Comparison of ENCODE assay signal across 1 cellular context in genomic region chr12:52032797-52033505, GRCh38.
TF ChIP-seq lines count a peak whose summit lies in the region.

No MANE protein-coding gene starts in this region.

TF ChIP-seq in K562, 482 proteins besides CTCF, POLR2A, EP300 and RAD21 (continued from another document and continues in another):
- TF ChIP-seq ETS1 (conservative IDR thresholded peaks at IDR 0.05; ENCODE audit: control insufficient read depth, low read depth, low read length) (0 out of 2 replicates have a peak, but pooled peaks have one; percentile 76), NR2C1 (IDR thresholded peaks at IDR 0.05) (no peak), NR2C1 (tag; IDR thresholded peaks at IDR 0.05) (no peak), ETV6 (IDR thresholded peaks at IDR 0.05; ENCODE audit: borderline replicate concordance in 1 of 2, low read depth in 2 of 2, low read length in 1 of 2) (no peak), ETV6 (CRISPR knock-in tag; IDR thresholded peaks at IDR 0.05; ENCODE audit: borderline replicate concordance) (no peak), PTBP1 (IDR thresholded peaks at IDR 0.05; ENCODE audit: low read depth, low read length) (no peak), FOSL1 (tag; conservative IDR thresholded peaks at IDR 0.05) (0 out of 2 replicates have a peak, but pooled peaks have one; percentile 24), HMGN3 (IDR thresholded peaks at IDR 0.05; ENCODE audit: borderline replicate concordance, extremely low read depth, insufficient read length, low read depth, low read length) (peak; percentile 76), GTF2E2 (tag; IDR thresholded peaks at IDR 0.05) (no peak), BACH1 (tag; IDR thresholded peaks at IDR 0.05) (no peak), SIN3B (IDR thresholded peaks at IDR 0.05; ENCODE audit: low read depth) (no peak; the same call in 1 of the 2 replicates), SMAD4 (CRISPR knock-in tag; conservative IDR thresholded peaks at IDR 0.05) (peak; percentile 77), KLF1 (tag; IDR thresholded peaks at IDR 0.05) (0 out of 2 replicates have a peak, but pooled peaks have one; percentile 16), YY1 (IDR thresholded peaks at IDR 0.05; ENCODE audit: borderline replicate concordance in 1 of 3, control insufficient read depth in 1 of 3, extremely low read depth in 1 of 3, insufficient read depth in 3 of 3, insufficient read length in 1 of 3, insufficient replicate concordance in 2 of 3, low read depth in 1 of 3, low read length in 2 of 3) (peak in 2 of 3 experiments; percentile 30 to 46), PHF20 (IDR thresholded peaks at IDR 0.05; ENCODE audit: partially characterized antibody) (peak; percentile 61), XRCC4 (IDR thresholded peaks at IDR 0.05; ENCODE audit: extremely low read depth, insufficient read depth, insufficient read length) (no peak), CHD2 (IDR thresholded peaks at IDR 0.05; ENCODE audit: low read depth, low read length) (peak; percentile 57), MBD2 (IDR thresholded peaks at IDR 0.05; ENCODE audit: borderline replicate concordance, low read depth) (peak; percentile 50; the same call in 1 of the 2 replicates), RBM17 (IDR thresholded peaks at IDR 0.05; ENCODE audit: borderline replicate concordance, low read depth, low read length) (no peak), ESRRA (IDR thresholded peaks at IDR 0.05; ENCODE audit: borderline replicate concordance, low read depth) (no peak; the same call in 1 of the 2 replicates), ATF7 (IDR thresholded peaks at IDR 0.05) (peak; percentile 98), CBFA2T3 (IDR thresholded peaks at IDR 0.05) (no peak), POLR2G (IDR thresholded peaks at IDR 0.05; ENCODE audit: low read depth, low read length) (peak; percentile 81), CCNT2 (IDR thresholded peaks at IDR 0.05; ENCODE audit: borderline replicate concordance, extremely low read depth, insufficient read length, low read depth, low read length) (peak; percentile 78), TRIM28 (IDR thresholded peaks at IDR 0.05) (no peak), HIVEP1 (CRISPR knock-in tag; IDR thresholded peaks at IDR 0.05) (peak; percentile 94), BRF1 (IDR thresholded peaks at IDR 0.05; ENCODE audit: borderline replicate concordance, extremely low read depth, insufficient read length) (no peak), L3MBTL2 (IDR thresholded peaks at IDR 0.05) (peak; percentile 70), SNRNP70 (optimal IDR thresholded peaks at IDR 0.05; ENCODE audit: low read depth, low read length) (no peak), MXD1 (CRISPR knock-in tag; IDR thresholded peaks at IDR 0.05; ENCODE audit: borderline replicate concordance, poor library complexity, severe bottlenecking) (no peak), MAZ (CRISPR knock-in tag; conservative IDR thresholded peaks at IDR 0.05 in 1 of 2, IDR thresholded peaks at IDR 0.05 in 1 of 2) (peak; percentile 82 to 83; a peak in 3 of 4 replicates), ZNF668 (CRISPR knock-in tag; IDR thresholded peaks at IDR 0.05) (no peak), TAF1 (IDR thresholded peaks at IDR 0.05; ENCODE audit: control insufficient read depth, extremely low read depth, insufficient read depth, low read length, severe bottlenecking) (peak; percentile 56), ZFP91 (CRISPR knock-in tag; IDR thresholded peaks at IDR 0.05) (no peak), ZFX (CRISPR knock-in tag; IDR thresholded peaks at IDR 0.05) (peak; percentile 93), NFYB (IDR thresholded peaks at IDR 0.05; ENCODE audit: extremely low read depth, insufficient read length) (peak; percentile 84), TGIF2 (CRISPR knock-in tag; IDR thresholded peaks at IDR 0.05) (no peak), ZNF280B (CRISPR knock-in tag; IDR thresholded peaks at IDR 0.05) (no peak), HNRNPLL (IDR thresholded peaks at IDR 0.05; ENCODE audit: low read depth, low read length, poor library complexity, severe bottlenecking) (no peak), ZNF133 (CRISPR knock-in tag; IDR thresholded peaks at IDR 0.05) (no peak), PKNOX1 (IDR thresholded peaks at IDR 0.05) (0 out of 2 replicates have a peak, but pooled peaks have one; percentile 4), MYC (IDR thresholded peaks at IDR 0.05; ENCODE audit: low read depth, low read length) (peak; percentile 19; the same call in 1 of the 2 replicates), MYC (CRISPR knock-in tag; IDR thresholded peaks at IDR 0.05; ENCODE audit: borderline replicate concordance, low read depth) (no peak), THAP7 (CRISPR knock-in tag; IDR thresholded peaks at IDR 0.05) (no peak), NEUROD1 (IDR thresholded peaks at IDR 0.05; ENCODE audit: borderline replicate concordance, low read depth, low read length, partially characterized antibody) (peak; percentile 19)
- TF ChIP-seq, protein P1, sequence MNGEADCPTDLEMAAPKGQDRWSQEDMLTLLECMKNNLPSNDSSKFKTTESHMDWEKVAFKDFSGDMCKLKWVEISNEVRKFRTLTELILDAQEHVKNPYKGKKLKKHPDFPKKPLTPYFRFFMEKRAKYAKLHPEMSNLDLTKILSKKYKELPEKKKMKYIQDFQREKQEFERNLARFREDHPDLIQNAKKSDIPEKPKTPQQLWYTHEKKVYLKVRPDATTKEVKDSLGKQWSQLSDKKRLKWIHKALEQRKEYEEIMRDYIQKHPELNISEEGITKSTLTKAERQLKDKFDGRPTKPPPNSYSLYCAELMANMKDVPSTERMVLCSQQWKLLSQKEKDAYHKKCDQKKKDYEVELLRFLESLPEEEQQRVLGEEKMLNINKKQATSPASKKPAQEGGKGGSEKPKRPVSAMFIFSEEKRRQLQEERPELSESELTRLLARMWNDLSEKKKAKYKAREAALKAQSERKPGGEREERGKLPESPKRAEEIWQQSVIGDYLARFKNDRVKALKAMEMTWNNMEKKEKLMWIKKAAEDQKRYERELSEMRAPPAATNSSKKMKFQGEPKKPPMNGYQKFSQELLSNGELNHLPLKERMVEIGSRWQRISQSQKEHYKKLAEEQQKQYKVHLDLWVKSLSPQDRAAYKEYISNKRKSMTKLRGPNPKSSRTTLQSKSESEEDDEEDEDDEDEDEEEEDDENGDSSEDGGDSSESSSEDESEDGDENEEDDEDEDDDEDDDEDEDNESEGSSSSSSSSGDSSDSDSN (IDR thresholded peaks at IDR 0.05; ENCODE audit: borderline replicate concordance in 1 of 2, low read depth in 2 of 2, low read length in 2 of 2): peak; percentile 52 to 81; a peak in 1 of 4 replicates
- TF ChIP-seq, protein P2, sequence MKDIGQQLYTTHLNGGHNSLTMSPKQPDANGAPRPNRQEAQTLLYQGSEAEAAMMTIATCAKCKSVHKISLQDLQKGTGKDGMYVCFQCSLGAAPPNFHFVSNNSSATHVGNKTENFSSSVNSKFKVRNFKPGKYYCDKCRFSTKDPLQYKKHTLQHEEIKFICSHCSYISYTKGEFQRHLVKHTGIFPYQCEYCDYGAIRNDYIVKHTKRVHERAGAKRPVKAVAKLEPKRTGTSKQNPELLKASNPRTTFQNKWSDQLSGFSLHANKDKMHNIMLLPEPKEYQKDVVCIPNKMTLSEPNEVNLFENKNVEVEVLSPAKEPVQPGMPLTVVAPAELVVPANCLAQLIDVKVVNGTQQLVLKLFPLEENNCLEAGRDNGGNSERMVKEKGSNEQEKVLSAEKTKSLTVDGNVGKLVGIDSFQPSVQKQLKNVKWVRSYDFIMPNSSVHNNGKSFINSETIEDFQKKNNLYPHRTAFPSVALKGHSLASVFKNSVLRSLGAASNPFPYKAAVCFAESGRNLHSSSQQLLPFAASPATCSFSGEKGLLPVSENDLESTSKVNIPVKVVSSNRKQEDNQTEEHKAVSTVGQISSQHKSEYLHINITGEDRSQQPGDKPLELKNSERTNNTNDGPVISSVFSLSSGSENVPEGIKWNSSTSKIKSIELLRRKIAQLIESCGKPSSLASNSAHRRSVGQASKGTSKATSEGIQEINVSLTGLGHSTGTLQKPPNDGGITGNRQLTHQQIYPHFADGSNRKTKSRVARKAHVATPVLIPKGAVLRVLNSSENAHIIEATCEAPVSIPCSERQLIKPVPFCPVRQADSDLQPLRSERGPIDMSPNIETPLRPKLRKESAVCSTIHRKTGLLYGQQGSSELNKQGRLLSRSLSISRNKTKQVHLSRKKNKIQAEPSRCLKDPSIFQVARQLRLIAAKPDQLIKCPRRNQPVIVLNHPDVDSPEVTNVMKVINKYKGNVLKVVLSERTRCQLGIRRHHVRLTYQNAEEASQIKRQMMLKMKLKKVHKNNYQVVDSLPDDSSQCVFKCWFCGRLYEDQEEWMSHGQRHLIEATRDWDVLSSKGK (CRISPR knock-in tag; IDR thresholded peaks at IDR 0.05): no peak
- TF ChIP-seq, protein P3, sequence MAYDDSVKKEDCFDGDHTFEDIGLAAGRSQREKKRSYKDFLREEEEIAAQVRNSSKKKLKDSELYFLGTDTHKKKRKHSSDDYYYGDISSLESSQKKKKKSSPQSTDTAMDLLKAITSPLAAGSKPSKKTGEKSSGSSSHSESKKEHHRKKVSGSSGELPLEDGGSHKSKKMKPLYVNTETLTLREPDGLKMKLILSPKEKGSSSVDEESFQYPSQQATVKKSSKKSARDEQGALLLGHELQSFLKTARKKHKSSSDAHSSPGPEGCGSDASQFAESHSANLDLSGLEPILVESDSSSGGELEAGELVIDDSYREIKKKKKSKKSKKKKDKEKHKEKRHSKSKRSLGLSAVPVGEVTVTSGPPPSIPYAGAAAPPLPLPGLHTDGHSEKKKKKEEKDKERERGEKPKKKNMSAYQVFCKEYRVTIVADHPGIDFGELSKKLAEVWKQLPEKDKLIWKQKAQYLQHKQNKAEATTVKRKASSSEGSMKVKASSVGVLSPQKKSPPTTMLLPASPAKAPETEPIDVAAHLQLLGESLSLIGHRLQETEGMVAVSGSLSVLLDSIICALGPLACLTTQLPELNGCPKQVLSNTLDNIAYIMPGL (CRISPR knock-in tag; IDR thresholded peaks at IDR 0.05): no peak
- TF ChIP-seq, protein P4, sequence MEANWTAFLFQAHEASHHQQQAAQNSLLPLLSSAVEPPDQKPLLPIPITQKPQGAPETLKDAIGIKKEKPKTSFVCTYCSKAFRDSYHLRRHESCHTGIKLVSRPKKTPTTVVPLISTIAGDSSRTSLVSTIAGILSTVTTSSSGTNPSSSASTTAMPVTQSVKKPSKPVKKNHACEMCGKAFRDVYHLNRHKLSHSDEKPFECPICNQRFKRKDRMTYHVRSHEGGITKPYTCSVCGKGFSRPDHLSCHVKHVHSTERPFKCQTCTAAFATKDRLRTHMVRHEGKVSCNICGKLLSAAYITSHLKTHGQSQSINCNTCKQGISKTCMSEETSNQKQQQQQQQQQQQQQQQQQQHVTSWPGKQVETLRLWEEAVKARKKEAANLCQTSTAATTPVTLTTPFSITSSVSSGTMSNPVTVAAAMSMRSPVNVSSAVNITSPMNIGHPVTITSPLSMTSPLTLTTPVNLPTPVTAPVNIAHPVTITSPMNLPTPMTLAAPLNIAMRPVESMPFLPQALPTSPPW (CRISPR knock-in tag; IDR thresholded peaks at IDR 0.05): peak; percentile 87
- TF ChIP-seq, protein P5, sequence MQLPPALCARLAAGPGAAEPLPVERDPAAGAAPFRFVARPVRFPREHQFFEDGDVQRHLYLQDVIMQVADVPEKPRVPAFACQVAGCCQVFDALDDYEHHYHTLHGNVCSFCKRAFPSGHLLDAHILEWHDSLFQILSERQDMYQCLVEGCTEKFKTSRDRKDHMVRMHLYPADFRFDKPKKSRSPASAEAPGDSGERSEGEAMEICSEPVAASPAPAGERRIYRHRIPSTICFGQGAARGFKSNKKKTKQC (CRISPR knock-in tag; IDR thresholded peaks at IDR 0.05): no peak
